In the genomic region with DNA sequence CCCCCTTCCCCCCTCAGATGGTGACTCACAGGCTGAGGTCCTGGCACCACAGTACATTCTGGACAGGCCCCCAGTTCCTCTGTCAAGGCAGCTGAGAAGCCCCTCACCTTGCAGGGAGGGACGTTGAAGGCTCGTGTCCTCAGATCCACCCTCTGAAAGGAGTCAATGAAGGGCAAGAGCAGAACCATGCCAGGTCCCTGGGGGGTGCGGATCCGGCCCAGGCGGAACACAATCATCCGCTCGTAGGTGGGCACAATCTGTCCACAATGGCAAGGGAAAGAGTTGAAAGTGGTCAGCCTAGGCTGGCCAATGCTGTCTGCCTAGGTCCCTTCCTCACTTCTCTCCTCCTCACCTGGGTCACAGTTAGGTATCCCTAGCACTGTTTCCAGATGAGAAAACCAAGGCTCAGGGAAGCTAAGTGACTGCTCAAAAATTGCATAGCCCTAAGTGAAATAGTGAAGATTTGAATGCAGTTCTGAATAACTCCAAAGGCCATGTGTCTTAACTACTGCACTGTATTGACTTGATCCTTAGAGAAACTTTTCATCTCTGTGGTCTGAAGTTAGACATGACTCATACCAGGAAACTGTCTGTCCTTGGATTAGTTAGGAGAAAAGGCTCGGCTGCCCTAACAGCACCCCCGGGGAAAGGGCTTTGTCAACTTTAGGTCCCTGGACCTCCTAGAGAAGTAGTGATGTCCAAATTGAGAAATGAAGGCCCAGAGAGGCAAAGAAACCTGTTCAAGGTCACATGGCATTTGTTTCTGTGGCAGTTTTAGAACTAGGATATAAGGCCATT, we compare ENCODE assay signal across 10 cellular contexts. TPM values are rescaled to one million over a fixed set of nuclear protein-coding genes. Genes with fewer than 3 reads are reported as not detected.
DNase-seq lines count a peak whose midpoint lies in the region; ATAC-seq and TF ChIP-seq lines count a peak whose summit lies in the region.
"Had no signal": no experiment of that assay in that cellular context is flagged by ENCODE, and none has a peak within 500 bp of the region (broad histone marks: within the 10 kb centered on the region; RNA-seq: fewer than 3 reads in every experiment).

No MANE protein-coding gene starts in this region.

- H3K9me3 ChIP-seq in gastrocnemius medialis = no peaks in the 10 kb centered on the region
- H3K9me3 ChIP-seq in testis = no peaks in the 10 kb centered on the region

- DNase-seq in Daoy (ENCODE audit: low read depth) (peak; percentile 75), RKO (ENCODE audit: low spot score) (peak; percentile 54), fibroblast of gingiva (ENCODE audit: low read depth) (peak; percentile 55), gastrocnemius medialis (peak in 1 of 2 donors; percentile 48), testis (no peak), inferior parietal cortex (ENCODE audit: extremely low spot score) (no peak)
- DNase-seq in stimulated activated CD4-positive, alpha-beta T cell treated with anti-CD3 and anti-CD28 coated beads, Interleukin-4, amount 100 ng/mL, for 1 hour = no peak
- DNase-seq: natural killer cell, NCI-H748 treated with DMSO at 0.1 percent for 48 hours had no signal

- intact Hi-C loops in gastrocnemius medialis (cut with DNase I; ENCODE audit: low total_unique reads) (no loop called here), testis (cut with DNase I; ENCODE audit: low total_unique reads) (loop anchor here (10.0 kb wide), 2 partner anchors 46 to 146 kb away; partner anchors contain the start of gene ISLR2)

- H3K27ac ChIP-seq in gastrocnemius medialis (peak overlapping the region; percentile 88 to 94 (median 90)), testis (peak overlapping the region in 1 of 2 donors; percentile 6)

- in situ Hi-C loops in gastrocnemius medialis (cut with MboI; ENCODE audit: low sequenced_read_pairs in 4 of 4) = loop anchor here in 2 of 4 donors (10.0 to 25.0 kb wide), 2 partner anchors 56 to 473 kb away; partner anchors contain the start of gene UBL7 (in 1 of the 2)

- TF ChIP-seq POLR2A in gastrocnemius medialis (IDR thresholded peaks at IDR 0.05) = no peak
- TF ChIP-seq POLR2A in testis (IDR thresholded peaks at IDR 0.05) = no peak

- H3K27me3 ChIP-seq in gastrocnemius medialis (no peaks in the 10 kb centered on the region), testis (no peaks in the 10 kb centered on the region)

- H3K4me3 ChIP-seq in gastrocnemius medialis = no peak overlapping the region
- H3K4me3 ChIP-seq in testis = no peak overlapping the region

- TF ChIP-seq CTCF in gastrocnemius medialis (IDR thresholded peaks at IDR 0.05 in 4 of 5, conservative IDR thresholded peaks at IDR 0.05 in 1 of 5) = no peak
- TF ChIP-seq CTCF in testis (IDR thresholded peaks at IDR 0.05) = no peak

- no peak for ATAC-seq in gastrocnemius medialis
- no peak for ATAC-seq in GM18870 (IDR thresholded peaks at IDR 0.05; ENCODE audit: unreplicated experiment)
- ATAC-seq: natural killer cell had no signal

- H3K36me3 ChIP-seq in gastrocnemius medialis (peaks cover 0 to 16% of the 10 kb centered on the region in 2 donors), testis (ENCODE audit: low read depth, missing control alignments) (no peaks in the 10 kb centered on the region)

- H3K4me1 ChIP-seq in gastrocnemius medialis (peaks cover 61 to 85% of the 10 kb centered on the region in 2 donors), testis (peaks cover 51% of the 10 kb centered on the region)

- WGBS in testis, 2 donors = 76 to 77% methylated on average over 8 to 9 of the region's 9 CpGs

RNA-seq across cellular contexts. Expression of gene STOML1, which starts 2.9 kb away (rescaled TPM):
- total RNA-seq in Daoy (2014; rRNA removed; shearing (Covaris generic)) = 14.1 and 19.9 TPM in 2 replicates
- total RNA-seq in gastrocnemius medialis = 10 to 100 TPM; 15.2 to 28.8 (median 16.9) TPM
- 10 to 100 TPM; 18.2 to 20.1 TPM for total RNA-seq in testis
- polyA plus RNA-seq in testis (ENCODE audit: insufficient read depth, low read depth, low replicate concordance) = 25.6 TPM

RNA-seq across cellular contexts. Expression of gene PML, which starts 5.3 kb away (rescaled TPM):
- total RNA-seq in Daoy (2014; rRNA removed; shearing (Covaris generic)) = 42.0 and 46.5 TPM in 2 replicates
- total RNA-seq in gastrocnemius medialis = 10 to 100 TPM; 17.3 to 42.1 (median 21.2) TPM
- total RNA-seq in testis = 10 to 100 TPM; 53.9 to 59.5 TPM
- 20.9 TPM for polyA plus RNA-seq in testis (ENCODE audit: insufficient read depth, low read depth, low replicate concordance)

Comparison
In these comparisons a context has a peak if more than half of its experiments do, and no peak if none do; other contexts are left out.
1. DNase-seq: peak in Daoy (single experiment), RKO (single experiment) and fibroblast of gingiva (single experiment); none in stimulated activated CD4-positive, alpha-beta T cell treated with anti-CD3 and anti-CD28 coated beads, Interleukin-4, amount 100 ng/mL, for 1 hour (single experiment), testis (single experiment) and inferior parietal cortex (single experiment).